In genomic region chr10:101658910-101659309, GRCh38 we compare ENCODE assay signal across 33 cellular contexts.
"Had no signal": no experiment of that assay in that cellular context is flagged by ENCODE, and none has a peak within 500 bp of the region (broad histone marks: within the 10 kb centered on the region; RNA-seq: fewer than 3 reads in every experiment).

No MANE protein-coding gene starts in this region.

- H3K27ac Mint-ChIP-seq: activated B cell treated with CpG ODN at 0.5 μM for 24 hours; activated CD4-positive, alpha-beta memory T cell treated with anti-CD3 and anti-CD28 coated beads for 36 hours; activated CD4-positive, alpha-beta T cell treated with anti-CD3 and anti-CD28 coated beads, Interleukin-2, amount 10 ng/mL, durations not matched to agents 24 days and 14 days; activated CD8-positive, alpha-beta T cell treated with anti-CD3 and anti-CD28 coated beads for 36 hours; activated naive CD4-positive, alpha-beta T cell treated with anti-CD3 and anti-CD28 coated beads, Interleukin-2, amount 10 ng/mL, durations not matched to agents 7 days and 5 days; activated naive CD4-positive, alpha-beta T cell treated with anti-CD3 and anti-CD28 coated beads, Interleukin-2, amount 50 U/mL, for 24 hours; activated naive CD8-positive, alpha-beta T cell; activated naive CD8-positive, alpha-beta T cell treated with anti-CD3 and anti-CD28 coated beads, Interleukin-2, amount 10 ng/mL, durations not matched to agents 7 days and 5 days; activated naive CD8-positive, alpha-beta T cell treated with anti-CD3 and anti-CD28 coated beads, Interleukin-2, amount 50 U/mL, for 24 hours; activated T-cell treated with anti-CD3 and anti-CD28 coated beads, Interleukin-2, amount 50 U/mL, for 72 hours; activated T-helper 1 cell treated with anti-CD3 and anti-CD28 coated beads, Interleukin-12 subunit alpha, Interleukin-12 subunit beta, Interleukin-2, Interleukin-4 antibody, amounts not matched to agents 30 ng/mL and 10 ng/mL and 1 ng/mL, durations not matched to agents 14 hours and 24 hours and 36 hours; activated T-helper 2 cell treated with anti-CD3 and anti-CD28 coated beads, Interferon-gamma antibody, Interleukin-2, Interleukin-4, amounts not matched to agents 10 μg/mL and 5 μg/mL and 100 μg/mL, durations not matched to agents 14 hours and 24 hours and 36 hours; T-cell; T-helper 17 cell had no signal

- H3K9me3 Mint-ChIP-seq: activated B cell treated with CpG ODN at 0.5 μM for 24 hours; activated CD4-positive, alpha-beta memory T cell treated with anti-CD3 and anti-CD28 coated beads for 36 hours; activated CD4-positive, alpha-beta T cell treated with anti-CD3 and anti-CD28 coated beads, Interleukin-2, amount 10 ng/mL, durations not matched to agents 24 days and 14 days; activated CD8-positive, alpha-beta T cell treated with anti-CD3 and anti-CD28 coated beads for 36 hours; activated naive CD4-positive, alpha-beta T cell treated with anti-CD3 and anti-CD28 coated beads, Interleukin-2, amount 10 ng/mL, durations not matched to agents 7 days and 5 days; activated naive CD4-positive, alpha-beta T cell treated with anti-CD3 and anti-CD28 coated beads, Interleukin-2, amount 50 U/mL, for 24 hours; activated naive CD8-positive, alpha-beta T cell treated with anti-CD3 and anti-CD28 coated beads, Interleukin-2, amount 10 ng/mL, durations not matched to agents 7 days and 5 days; activated naive CD8-positive, alpha-beta T cell treated with anti-CD3 and anti-CD28 coated beads, Interleukin-2, amount 50 U/mL, for 24 hours; activated T-cell treated with anti-CD3 and anti-CD28 coated beads, Interleukin-2, amount 50 U/mL, for 4 hours; activated T-cell treated with anti-CD3 and anti-CD28 coated beads, Interleukin-2, amount 50 U/mL, for 72 hours; activated T-helper 1 cell treated with anti-CD3 and anti-CD28 coated beads, Interleukin-12 subunit alpha, Interleukin-12 subunit beta, Interleukin-2, Interleukin-4 antibody, amounts not matched to agents 30 ng/mL and 10 ng/mL and 1 ng/mL, durations not matched to agents 14 hours and 24 hours and 36 hours; activated T-helper 2 cell treated with anti-CD3 and anti-CD28 coated beads, Interferon-gamma antibody, Interleukin-2, Interleukin-4, amounts not matched to agents 10 μg/mL and 5 μg/mL and 100 μg/mL, durations not matched to agents 14 hours and 24 hours and 36 hours; T-cell had no signal

- H3K27ac ChIP-seq: body of pancreas, brain microvascular endothelial cell, breast epithelium, VCaP had no signal

- H3K4me3 Mint-ChIP-seq: activated B cell treated with CpG ODN at 0.5 μM for 24 hours; activated CD4-positive, alpha-beta memory T cell treated with anti-CD3 and anti-CD28 coated beads for 36 hours; activated CD4-positive, alpha-beta T cell treated with anti-CD3 and anti-CD28 coated beads, Interleukin-2, amount 10 ng/mL, durations not matched to agents 24 days and 14 days; activated CD8-positive, alpha-beta T cell treated with anti-CD3 and anti-CD28 coated beads for 36 hours; activated naive CD4-positive, alpha-beta T cell treated with anti-CD3 and anti-CD28 coated beads, Interleukin-2, amount 10 ng/mL, durations not matched to agents 7 days and 5 days; activated naive CD4-positive, alpha-beta T cell treated with anti-CD3 and anti-CD28 coated beads, Interleukin-2, amount 50 U/mL, for 24 hours; activated naive CD8-positive, alpha-beta T cell; activated naive CD8-positive, alpha-beta T cell treated with anti-CD3 and anti-CD28 coated beads, Interleukin-2, amount 10 ng/mL, durations not matched to agents 7 days and 5 days; activated naive CD8-positive, alpha-beta T cell treated with anti-CD3 and anti-CD28 coated beads, Interleukin-2, amount 50 U/mL, for 24 hours; activated T-cell treated with anti-CD3 and anti-CD28 coated beads, Interleukin-2, amount 50 U/mL, for 4 hours; activated T-cell treated with anti-CD3 and anti-CD28 coated beads, Interleukin-2, amount 50 U/mL, for 72 hours; activated T-helper 1 cell treated with anti-CD3 and anti-CD28 coated beads, Interleukin-12 subunit alpha, Interleukin-12 subunit beta, Interleukin-2, Interleukin-4 antibody, amounts not matched to agents 30 ng/mL and 10 ng/mL and 1 ng/mL, durations not matched to agents 14 hours and 24 hours and 36 hours; T-cell; T-helper 17 cell had no signal

- H3K27me3 ChIP-seq: body of pancreas, brain microvascular endothelial cell, breast epithelium had no signal

- H3K27me3 Mint-ChIP-seq: activated B cell treated with CpG ODN at 0.5 μM for 24 hours; activated CD4-positive, alpha-beta memory T cell treated with anti-CD3 and anti-CD28 coated beads for 36 hours; activated CD4-positive, alpha-beta T cell treated with anti-CD3 and anti-CD28 coated beads, Interleukin-2, amount 10 ng/mL, durations not matched to agents 24 days and 14 days; activated CD8-positive, alpha-beta T cell treated with anti-CD3 and anti-CD28 coated beads for 36 hours; activated naive CD4-positive, alpha-beta T cell treated with anti-CD3 and anti-CD28 coated beads, Interleukin-2, amount 10 ng/mL, durations not matched to agents 7 days and 5 days; activated naive CD4-positive, alpha-beta T cell treated with anti-CD3 and anti-CD28 coated beads, Interleukin-2, amount 50 U/mL, for 24 hours; activated naive CD8-positive, alpha-beta T cell; activated naive CD8-positive, alpha-beta T cell treated with anti-CD3 and anti-CD28 coated beads, Interleukin-2, amount 10 ng/mL, durations not matched to agents 7 days and 5 days; activated naive CD8-positive, alpha-beta T cell treated with anti-CD3 and anti-CD28 coated beads, Interleukin-2, amount 50 U/mL, for 24 hours; T-cell; T-helper 17 cell had no signal

- H3K4me1 ChIP-seq: body of pancreas, breast epithelium had no signal

- H3K4me3 ChIP-seq: body of pancreas, breast epithelium had no signal

- DNase-seq: activated B cell treated with CpG ODN at 0.5 μM for 24 hours; activated CD4-positive, alpha-beta memory T cell treated with anti-CD3 and anti-CD28 coated beads for 36 hours; activated CD4-positive, alpha-beta T cell treated with anti-CD3 and anti-CD28 coated beads for 4 hours; activated CD4-positive, alpha-beta T cell treated with anti-CD3 and anti-CD28 coated beads, Interleukin-2, amount 10 ng/mL, durations not matched to agents 24 days and 14 days; activated CD4-positive, alpha-beta T cell treated with anti-CD3 and anti-CD28 coated beads, Interleukin-2, amount 50 U/mL, for 1 hour; activated CD4-positive, alpha-beta T cell treated with anti-CD3 and anti-CD28 coated beads, Interleukin-2, amount 50 U/mL, for 4 hours; activated CD4-positive, CD25-positive, alpha-beta regulatory T cell treated with anti-CD3 and anti-CD28 coated beads, Interleukin-2, amount 50 U/mL, for 72 hours; activated CD8-positive, alpha-beta memory T cell treated with anti-CD3 and anti-CD28 coated beads, Interleukin-2, amount 50 U/mL, for 4 hours; activated CD8-positive, alpha-beta T cell treated with anti-CD3 and anti-CD28 coated beads for 36 hours; activated effector memory CD4-positive, alpha-beta T cell treated with Interleukin-2 at 50 U/mL for 16 hours; activated gamma-delta T cell; activated naive CD4-positive, alpha-beta T cell treated with anti-CD3 and anti-CD28 coated beads, Interleukin-2, amount 10 ng/mL, durations not matched to agents 7 days and 5 days; activated naive CD4-positive, alpha-beta T cell treated with Interleukin-2 at 50 U/mL for 16 hours; activated naive CD8-positive, alpha-beta T cell treated with anti-CD3 and anti-CD28 coated beads, Interleukin-2, amount 10 ng/mL, durations not matched to agents 7 days and 5 days; activated naive CD8-positive, alpha-beta T cell treated with anti-CD3 and anti-CD28 coated beads, Interleukin-2, amount 50 U/mL, for 24 hours; activated T-cell treated with anti-CD3 and anti-CD28 coated beads for 4 hours; activated T-cell treated with anti-CD3 and anti-CD28 coated beads, Interleukin-2, amount 50 U/mL, for 1 hour; activated T-cell treated with anti-CD3 and anti-CD28 coated beads, Interleukin-2, amount 50 U/mL, for 4 hours; activated T-cell treated with anti-CD3 and anti-CD28 coated beads, Interleukin-2, amount 50 U/mL, for 72 hours; amygdala; anterior cingulate cortex; body of pancreas; brain microvascular endothelial cell; central memory CD4-positive, alpha-beta T cell; T-cell; T-helper 17 cell; T-helper 9 cell had no signal

- H3K9me3 ChIP-seq: body of pancreas, breast epithelium had no signal

- H3K36me3 ChIP-seq: brain microvascular endothelial cell, breast epithelium had no signal

- H3K4me1 Mint-ChIP-seq: activated B cell treated with CpG ODN at 0.5 μM for 24 hours; activated CD4-positive, alpha-beta T cell treated with anti-CD3 and anti-CD28 coated beads, Interleukin-2, amount 10 ng/mL, durations not matched to agents 24 days and 14 days; activated naive CD4-positive, alpha-beta T cell treated with anti-CD3 and anti-CD28 coated beads, Interleukin-2, amount 10 ng/mL, durations not matched to agents 7 days and 5 days; activated naive CD8-positive, alpha-beta T cell treated with anti-CD3 and anti-CD28 coated beads, Interleukin-2, amount 50 U/mL, for 24 hours had no signal

- ATAC-seq: activated CD8-positive, alpha-beta T cell treated with anti-CD3 and anti-CD28 coated beads for 36 hours; activated naive CD8-positive, alpha-beta T cell treated with anti-CD3 and anti-CD28 coated beads, Interleukin-2, amount 50 U/mL, for 24 hours; activated T-cell treated with anti-CD3 and anti-CD28 coated beads, Interleukin-2, amount 50 U/mL, for 4 hours; activated T-cell treated with anti-CD3 and anti-CD28 coated beads, Interleukin-2, amount 50 U/mL, for 72 hours; body of pancreas; T-cell; T-helper 17 cell had no signal
